ENCODE assay signal across 10 cellular contexts in genomic region chr2:166170356-166170755, GRCh38. TPM values are rescaled to one million over a fixed set of nuclear protein-coding genes. Genes with fewer than 3 reads are reported as not detected.
DNase-seq lines count a peak whose midpoint lies in the region; ATAC-seq and TF ChIP-seq lines count a peak whose summit lies in the region.
"Had no signal": no experiment of that assay in that cellular context is flagged by ENCODE, and none has a peak within 500 bp of the region (broad histone marks: within the 10 kb centered on the region; RNA-seq: fewer than 3 reads in every experiment).

No MANE protein-coding gene starts in this region.

- no peaks in the 10 kb centered on the region for H3K4me1 ChIP-seq in heart right ventricle

- no peak overlapping the region for H3K4me3 ChIP-seq in heart right ventricle

- 76 to 90% methylated on average over 2 of the region's 2 CpGs for WGBS in heart right ventricle, 2 donors

- H3K36me3 ChIP-seq in heart right ventricle: no peaks in the 10 kb centered on the region

- peak; percentile 66 for ATAC-seq in GM21390 (IDR thresholded peaks at IDR 0.05; ENCODE audit: unreplicated experiment)
- peak; percentile 62 for ATAC-seq in HG03175 (IDR thresholded peaks at IDR 0.05; ENCODE audit: unreplicated experiment)
- no peak for ATAC-seq in heart right ventricle

- no peak overlapping the region for H3K27ac ChIP-seq in heart right ventricle
- H3K27ac ChIP-seq: KMS-11 had no signal

- DNase-seq in EH (ENCODE audit: low read depth) (peak; percentile 41), astrocyte of the hippocampus (ENCODE audit: low read depth, low spot score) (peak; percentile 43), NCI-H128 (lab: John Stamatoyannopoulos, UW; ENCODE audit: unreplicated experiment) (no peak), NCI-H1694 treated with DMSO at 0.1 percent for 48 hours (lab: John Stamatoyannopoulos, UW) (no peak), heart right ventricle (no peak)
- DNase-seq in effector CD8-positive, alpha-beta T cell (lab: John Stamatoyannopoulos, UW): no peak
- DNase-seq: NK-92 treated with Interleukin-12 subunit alpha and Interleukin-12 subunit beta, amount 100 ng/mL, for 24 hours had no signal

- intact Hi-C loops in heart right ventricle (cut with DNase I): no loop called here

- TF ChIP-seq CTCF in heart right ventricle (IDR thresholded peaks at IDR 0.05): no peak

- no peaks in the 10 kb centered on the region for H3K9me3 ChIP-seq in heart right ventricle

- no peaks in the 10 kb centered on the region for H3K27me3 ChIP-seq in heart right ventricle

RNA-seq across cellular contexts. Expression of gene SCN1A, which starts 42.5 kb away (rescaled TPM):
- 1 to 10 TPM in 1 of 10 donors, under 1 TPM in 9; 0.11 to 1.3 (median 0.47) TPM for total RNA-seq in heart right ventricle
- polyA plus RNA-seq in heart right ventricle: under 1 TPM in 1 of 2 donors, not detected in 1; 0.22 TPM

Comparison
In these comparisons a context has a peak if more than half of its experiments do, and no peak if none do; other contexts are left out.
1. DNase-seq: peak in EH (single experiment) and astrocyte of the hippocampus (single experiment); none in NCI-H128 (single experiment), NCI-H1694 treated with DMSO at 0.1 percent for 48 hours (single experiment), heart right ventricle (0 of 2) and effector CD8-positive, alpha-beta T cell (single experiment).
2. ATAC-seq: peak in GM21390 (single experiment) and HG03175 (single experiment); none in heart right ventricle (0 of 8).